ENCODE assay signal across 1 cellular context in genomic region chr1:32817159-32817814, GRCh38.
TF ChIP-seq lines count a peak whose summit lies in the region.

Gene S100PBP (plus strand): TSS chr1:32817653. CDS start chr1:32826100, 8,447 bp downstream.
Gene YARS1 (minus strand): TSS chr1:32817358. CDS start chr1:32817244, 114 bp downstream.

TF ChIP-seq in HEK293, 187 proteins besides CTCF, POLR2A, EP300 and RAD21 (continued from another document):
- TF ChIP-seq ATF2 (tag by site-specific recombination; IDR thresholded peaks at IDR 0.05; ENCODE audit: low read depth) (peak; percentile 73), YY2 (tag by site-specific recombination; IDR thresholded peaks at IDR 0.05) (peak; percentile 81), ZNF510 (tag by site-specific recombination; IDR thresholded peaks at IDR 0.05; ENCODE audit: insufficient replicate concordance) (no peak), ZNF776 (tag by site-specific recombination; IDR thresholded peaks at IDR 0.05; ENCODE audit: borderline replicate concordance) (no peak), ZNF560 (tag by site-specific recombination; IDR thresholded peaks at IDR 0.05; ENCODE audit: borderline replicate concordance) (no peak), ZNF623 (tag by site-specific recombination; IDR thresholded peaks at IDR 0.05) (peak; percentile 27), ZNF610 (tag by site-specific recombination; IDR thresholded peaks at IDR 0.05; ENCODE audit: borderline replicate concordance) (peak; percentile 84; the same call in 1 of the 2 replicates), KLF7 (tag by site-specific recombination; IDR thresholded peaks at IDR 0.05; ENCODE audit: borderline replicate concordance) (peak; percentile 43; the same call in 1 of the 2 replicates), ZNF514 (tag by site-specific recombination; IDR thresholded peaks at IDR 0.05) (no peak), HIC1 (tag by site-specific recombination; IDR thresholded peaks at IDR 0.05) (peak; percentile 98), WT1 (tag by site-specific recombination; IDR thresholded peaks at IDR 0.05) (no peak), ZNF18 (tag by site-specific recombination; IDR thresholded peaks at IDR 0.05) (peak; percentile 52), HOXD13 (CRISPR knock-in tag; IDR thresholded peaks at IDR 0.05; ENCODE audit: borderline replicate concordance) (peak; percentile 100), ZNF791 (tag by site-specific recombination; IDR thresholded peaks at IDR 0.05) (no peak), ZNF423 (tag by site-specific recombination; IDR thresholded peaks at IDR 0.05) (no peak), ZNF629 (tag by site-specific recombination; IDR thresholded peaks at IDR 0.05) (peak; percentile 85), TSHZ1 (tag by site-specific recombination; IDR thresholded peaks at IDR 0.05; ENCODE audit: borderline replicate concordance) (peak; percentile 87), SP2 (tag by site-specific recombination; IDR thresholded peaks at IDR 0.05) (peak; percentile 99), ZNF624 (tag by site-specific recombination; IDR thresholded peaks at IDR 0.05) (no peak), ZNF549 (tag by site-specific recombination; IDR thresholded peaks at IDR 0.05) (no peak), SCRT1 (tag by site-specific recombination; IDR thresholded peaks at IDR 0.05; ENCODE audit: borderline replicate concordance) (no peak), GLI2 (tag by site-specific recombination; IDR thresholded peaks at IDR 0.05; ENCODE audit: borderline replicate concordance, low read depth) (no peak), ZNF292 (tag by site-specific recombination; IDR thresholded peaks at IDR 0.05; ENCODE audit: borderline replicate concordance, low read depth) (no peak), ZXDB (tag by site-specific recombination; IDR thresholded peaks at IDR 0.05) (peak; percentile 96), ZEB2 (tag by site-specific recombination; IDR thresholded peaks at IDR 0.05) (peak; percentile 89), ZNF626 (tag by site-specific recombination; IDR thresholded peaks at IDR 0.05) (no peak), ZNF26 (tag by site-specific recombination; IDR thresholded peaks at IDR 0.05) (no peak), ZNF37A (tag by site-specific recombination; IDR thresholded peaks at IDR 0.05) (no peak), AEBP2 (tag by site-specific recombination; IDR thresholded peaks at IDR 0.05; ENCODE audit: borderline replicate concordance) (no peak), ZNF473 (tag by site-specific recombination; IDR thresholded peaks at IDR 0.05) (no peak), MEIS1 (CRISPR knock-in tag; IDR thresholded peaks at IDR 0.05; ENCODE audit: borderline replicate concordance) (no peak), ZNF488 (tag by site-specific recombination; IDR thresholded peaks at IDR 0.05) (0 out of 2 replicates have a peak, but pooled peaks have one; percentile 55), ZNF112 (tag by site-specific recombination; IDR thresholded peaks at IDR 0.05) (no peak), BCL11B (tag by site-specific recombination; IDR thresholded peaks at IDR 0.05; ENCODE audit: low read depth) (peak; percentile 93), PRDM6 (tag by site-specific recombination; IDR thresholded peaks at IDR 0.05) (peak; percentile 45; the same call in 1 of the 2 replicates), ZNF529 (tag by site-specific recombination; IDR thresholded peaks at IDR 0.05; ENCODE audit: insufficient replicate concordance) (no peak), ZNF747 (tag by site-specific recombination; IDR thresholded peaks at IDR 0.05) (no peak), ZFP41 (tag by site-specific recombination; IDR thresholded peaks at IDR 0.05; ENCODE audit: borderline replicate concordance) (no peak), ZNF777 (tag by site-specific recombination; IDR thresholded peaks at IDR 0.05; ENCODE audit: borderline replicate concordance) (no peak), ZBTB1 (tag by site-specific recombination; IDR thresholded peaks at IDR 0.05) (peak; percentile 33; the same call in 1 of the 2 replicates), ZBTB21 (tag by site-specific recombination; IDR thresholded peaks at IDR 0.05) (peak; percentile 63), PRDM4 (tag by site-specific recombination; IDR thresholded peaks at IDR 0.05) (peak; percentile 73)
